In the genomic region with DNA sequence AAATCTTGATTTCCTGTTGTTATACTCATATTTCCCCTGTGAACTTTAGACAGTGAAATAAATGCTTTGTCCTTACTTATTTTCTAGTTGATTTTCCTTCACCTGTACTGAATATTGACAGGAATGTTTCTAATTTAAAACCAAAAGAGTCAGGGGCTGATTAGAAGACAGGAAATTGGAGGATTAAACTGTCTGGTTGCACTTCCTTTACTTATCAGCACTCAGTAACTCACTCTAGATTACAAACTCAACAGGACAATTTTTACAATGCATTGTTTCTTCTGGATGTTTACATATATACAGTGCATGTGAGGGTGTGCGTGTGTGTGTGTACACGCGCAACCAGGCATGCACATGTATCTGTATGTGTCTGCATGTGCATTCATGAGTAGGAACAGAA, we compare ENCODE assay signal across 24 cellular contexts.
"Had no signal": no experiment of that assay in that cellular context is flagged by ENCODE, and none has a peak within 500 bp of the region (broad histone marks: within the 10 kb centered on the region; RNA-seq: fewer than 3 reads in every experiment).

No MANE protein-coding gene starts in this region.

- H3K27me3 Mint-ChIP-seq: activated CD4-positive, alpha-beta memory T cell treated with anti-CD3 and anti-CD28 coated beads, Interleukin-2, amount 10 ng/mL, durations not matched to agents 7 days and 5 days; progenitor cell of endocrine pancreas had no signal

- H3K4me1 Mint-ChIP-seq: activated CD4-positive, alpha-beta memory T cell treated with anti-CD3 and anti-CD28 coated beads, Interleukin-2, amount 10 ng/mL, durations not matched to agents 7 days and 5 days; activated CD4-positive, alpha-beta T cell treated with anti-CD3 and anti-CD28 coated beads, Interleukin-2, amount 10 ng/mL, durations not matched to agents 24 days and 14 days; activated CD8-positive, alpha-beta memory T cell treated with anti-CD3 and anti-CD28 coated beads, Interleukin-2, amount 10 ng/mL, durations not matched to agents 7 days and 5 days; activated naive CD8-positive, alpha-beta T cell treated with anti-CD3 and anti-CD28 coated beads, Interleukin-2, amount 50 U/mL, for 24 hours; naive thymus-derived CD8-positive, alpha-beta T cell had no signal

- H3K36me3 Mint-ChIP-seq: activated CD8-positive, alpha-beta memory T cell treated with anti-CD3 and anti-CD28 coated beads, Interleukin-2, amount 10 ng/mL, durations not matched to agents 7 days and 5 days; naive thymus-derived CD8-positive, alpha-beta T cell had no signal

- H3K4me3 Mint-ChIP-seq: activated CD4-positive, alpha-beta memory T cell treated with anti-CD3 and anti-CD28 coated beads, Interleukin-2, amount 10 ng/mL, durations not matched to agents 7 days and 5 days; activated CD4-positive, alpha-beta T cell treated with anti-CD3 and anti-CD28 coated beads, Interleukin-2, amount 10 ng/mL, durations not matched to agents 24 days and 14 days; activated CD8-positive, alpha-beta memory T cell treated with anti-CD3 and anti-CD28 coated beads, Interleukin-2, amount 10 ng/mL, durations not matched to agents 7 days and 5 days; activated naive CD8-positive, alpha-beta T cell treated with anti-CD3 and anti-CD28 coated beads, Interleukin-2, amount 50 U/mL, for 24 hours; naive thymus-derived CD8-positive, alpha-beta T cell had no signal

- H3K27ac Mint-ChIP-seq: activated CD4-positive, alpha-beta memory T cell treated with anti-CD3 and anti-CD28 coated beads, Interleukin-2, amount 10 ng/mL, durations not matched to agents 7 days and 5 days; activated CD4-positive, alpha-beta T cell treated with anti-CD3 and anti-CD28 coated beads, Interleukin-2, amount 10 ng/mL, durations not matched to agents 24 days and 14 days; activated CD8-positive, alpha-beta memory T cell treated with anti-CD3 and anti-CD28 coated beads, Interleukin-2, amount 10 ng/mL, durations not matched to agents 7 days and 5 days; activated naive CD8-positive, alpha-beta T cell treated with anti-CD3 and anti-CD28 coated beads, Interleukin-2, amount 50 U/mL, for 24 hours; naive thymus-derived CD8-positive, alpha-beta T cell; progenitor cell of endocrine pancreas had no signal

- H3K9me3 Mint-ChIP-seq: activated CD4-positive, alpha-beta memory T cell treated with anti-CD3 and anti-CD28 coated beads, Interleukin-2, amount 10 ng/mL, durations not matched to agents 7 days and 5 days; activated CD4-positive, alpha-beta T cell treated with anti-CD3 and anti-CD28 coated beads, Interleukin-2, amount 10 ng/mL, durations not matched to agents 24 days and 14 days; activated naive CD8-positive, alpha-beta T cell treated with anti-CD3 and anti-CD28 coated beads, Interleukin-2, amount 50 U/mL, for 24 hours; naive thymus-derived CD8-positive, alpha-beta T cell had no signal

- H3K4me1 ChIP-seq: body of pancreas, esophagus squamous epithelium, upper lobe of left lung had no signal

- H3K4me3 ChIP-seq: body of pancreas, esophagus squamous epithelium, gastrocnemius medialis, left lung, lung, spleen, thoracic aorta, upper lobe of left lung had no signal

- ATAC-seq: activated CD8-positive, alpha-beta memory T cell treated with anti-CD3 and anti-CD28 coated beads, Interleukin-2, amount 10 ng/mL, durations not matched to agents 7 days and 5 days; activated naive CD8-positive, alpha-beta T cell treated with anti-CD3 and anti-CD28 coated beads, Interleukin-2, amount 50 U/mL, for 24 hours; body of pancreas; gastrocnemius medialis; left lung; naive thymus-derived CD8-positive, alpha-beta T cell had no signal

- H3K36me3 ChIP-seq: esophagus squamous epithelium, gastrocnemius medialis, left lung, spleen, thoracic aorta, upper lobe of left lung had no signal

- H3K27me3 ChIP-seq: body of pancreas, upper lobe of left lung had no signal

- H3K27ac ChIP-seq: body of pancreas, esophagus squamous epithelium, gastrocnemius medialis, left lung, spleen, thoracic aorta, upper lobe of left lung had no signal

- DNase-seq: activated CD4-positive, alpha-beta memory T cell treated with anti-CD3 and anti-CD28 coated beads, Interleukin-2, amount 10 ng/mL, durations not matched to agents 7 days and 5 days; activated CD4-positive, alpha-beta T cell treated with anti-CD3 and anti-CD28 coated beads, Interleukin-2, amount 10 ng/mL, durations not matched to agents 24 days and 14 days; activated CD8-positive, alpha-beta memory T cell treated with anti-CD3 and anti-CD28 coated beads, Interleukin-2, amount 10 ng/mL, durations not matched to agents 7 days and 5 days; activated effector memory CD4-positive, alpha-beta T cell treated with anti-CD3 and anti-CD28 coated beads, Interleukin-2, amount 50 U/mL, for 16 hours; activated naive CD4-positive, alpha-beta T cell treated with anti-CD3 and anti-CD28 coated beads, Interleukin-2, amount 50 U/mL, for 16 hours; activated naive CD8-positive, alpha-beta T cell treated with anti-CD3 and anti-CD28 coated beads, Interleukin-2, amount 50 U/mL, for 24 hours; activated T-cell treated with anti-CD3 and anti-CD28 coated beads for 4 hours; anterior cingulate cortex; body of pancreas; dermis blood vessel endothelial cell; effector CD8-positive, alpha-beta T cell; esophagus squamous epithelium; gastrocnemius medialis; hippocampal formation; kidney glomerular epithelial cell; left lung; naive thymus-derived CD8-positive, alpha-beta T cell; spleen; stimulated activated CD4-positive, alpha-beta T cell treated with anti-CD3 and anti-CD28 coated beads, Interleukin-4, amount 100 ng/mL, for 1 hour; stimulated activated naive CD4-positive, alpha-beta T cell treated with Interleukin-2 at 50 U/mL for 16 hours; upper lobe of left lung had no signal

- H3K9me3 ChIP-seq: body of pancreas, esophagus squamous epithelium, gastrocnemius medialis, left lung, spleen, thoracic aorta, upper lobe of left lung had no signal
